In genomic region chr14:88385212-88386101, GRCh38 we compare ENCODE assay signal across 1 cellular context.
TF ChIP-seq lines count a peak whose summit lies in the region.

SPATA7 (plus strand) TSS chr14:88385657; CDS start chr14:88385819, 162 bp downstream.

TF ChIP-seq in WTC11, 78 proteins besides CTCF, POLR2A, EP300 and RAD21 (continued from another document):
- TF ChIP-seq HMGXB4 (CRISPR knock-in tag; IDR thresholded peaks at IDR 0.05) (peak; percentile 74; the same call in 1 of the 2 replicates), ZNF138 (CRISPR knock-in tag; conservative IDR thresholded peaks at IDR 0.05) (0 out of 2 replicates have a peak, but pooled peaks have one; percentile 47), USF1 (CRISPR knock-in tag; IDR thresholded peaks at IDR 0.05) (peak; percentile 44; the same call in 1 of the 2 replicates), ZNF317 (CRISPR knock-in tag; IDR thresholded peaks at IDR 0.05; ENCODE audit: borderline replicate concordance, low read depth) (no peak), FOXP4 (CRISPR knock-in tag; IDR thresholded peaks at IDR 0.05) (peak; percentile 6; the same call in 1 of the 2 replicates), ATF2 (CRISPR knock-in tag; IDR thresholded peaks at IDR 0.05; ENCODE audit: borderline replicate concordance, low read depth) (no peak), AFF4 (CRISPR knock-in tag; IDR thresholded peaks at IDR 0.05; ENCODE audit: borderline replicate concordance) (0 out of 2 replicates have a peak, but pooled peaks have one; percentile 34), AR (CRISPR knock-in tag; IDR thresholded peaks at IDR 0.05) (no peak), IRF2 (CRISPR knock-in tag; IDR thresholded peaks at IDR 0.05; ENCODE audit: borderline replicate concordance, low read depth) (no peak), TP53 (CRISPR knock-in tag; IDR thresholded peaks at IDR 0.05) (0 out of 2 replicates have a peak, but pooled peaks have one; percentile 57), MAX (CRISPR knock-in tag; IDR thresholded peaks at IDR 0.05) (peak; percentile 64), ZMAT4 (CRISPR knock-in tag; IDR thresholded peaks at IDR 0.05) (no peak), FOXK1 (CRISPR knock-in tag; IDR thresholded peaks at IDR 0.05) (no peak), OVOL2 (CRISPR knock-in tag; IDR thresholded peaks at IDR 0.05; ENCODE audit: borderline replicate concordance) (no peak), ERG (CRISPR knock-in tag; IDR thresholded peaks at IDR 0.05) (no peak), TCF7 (CRISPR knock-in tag; IDR thresholded peaks at IDR 0.05; ENCODE audit: low read depth) (no peak), MYBL2 (CRISPR knock-in tag; IDR thresholded peaks at IDR 0.05) (no peak), RORB (CRISPR knock-in tag; IDR thresholded peaks at IDR 0.05) (no peak), ZNF512 (CRISPR knock-in tag; IDR thresholded peaks at IDR 0.05; ENCODE audit: borderline replicate concordance) (no peak), E2F5 (CRISPR knock-in tag; IDR thresholded peaks at IDR 0.05) (0 out of 2 replicates have a peak, but pooled peaks have one; percentile 54)
